8 cellular contexts compared by ENCODE assay signal in the genomic region with DNA sequence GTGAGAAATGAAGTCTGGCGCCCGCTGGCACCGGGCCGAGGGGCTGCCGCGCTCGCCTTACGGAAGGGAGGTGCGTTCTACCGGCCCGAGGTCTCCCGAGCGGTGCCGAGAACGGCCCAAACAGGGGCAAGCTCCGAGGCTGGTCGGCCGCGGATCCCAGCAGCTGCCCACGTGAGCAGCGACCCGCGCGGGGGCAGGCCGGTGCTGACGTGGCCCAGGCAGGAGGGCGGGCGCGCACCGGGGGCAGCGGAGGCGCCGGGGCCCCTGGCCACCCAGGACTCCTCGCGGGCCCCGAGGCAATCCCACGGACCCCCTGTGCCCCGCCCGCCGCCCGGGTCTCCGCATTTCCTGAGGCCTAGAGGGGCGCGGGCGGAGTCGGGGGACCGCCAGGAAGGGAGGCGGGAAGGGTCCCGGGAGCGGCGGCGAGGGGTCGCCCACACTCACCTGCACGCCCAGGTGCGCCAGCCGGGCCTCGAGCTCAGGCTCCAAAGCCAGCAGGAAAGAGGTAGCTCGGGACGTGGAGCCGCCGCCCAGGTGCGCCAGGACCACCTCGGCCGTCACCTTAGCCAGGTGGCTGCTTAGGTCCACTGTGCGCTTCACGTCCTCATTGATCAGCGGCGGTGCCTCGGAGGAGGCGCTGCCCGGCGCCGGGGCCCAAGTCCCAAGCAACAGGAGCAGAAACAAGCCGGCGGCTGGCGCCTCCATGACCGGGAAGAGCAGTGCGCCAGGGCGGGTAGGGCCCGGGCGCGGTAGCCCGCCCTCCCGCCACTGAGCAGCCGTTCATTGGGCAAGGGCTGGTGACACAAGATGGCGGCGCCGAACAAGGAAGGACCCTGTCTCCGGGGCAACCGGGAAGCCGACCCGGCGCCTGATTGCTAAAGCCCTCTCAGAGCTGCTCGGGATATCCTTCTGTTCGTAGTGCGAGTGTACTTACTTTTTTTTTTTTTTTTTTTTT. TPM values are rescaled to one million over a fixed set of nuclear protein-coding genes. Genes with fewer than 3 reads are reported as not detected.
DNase-seq lines count a peak whose midpoint lies in the region; ATAC-seq and TF ChIP-seq lines count a peak whose summit lies in the region.

Gene RPN1 (minus strand): TSS at position 723 of the 955 bp plus-strand sequence. CDS start 18 bp downstream, at position 705.

- peak within 1 kb of the TSS; percentile 92 for H2AFZ ChIP-seq in KMS-11 (ENCODE audit: low read depth)

- peak within 1 kb of the TSS; percentile 100 for H3K9ac ChIP-seq in KMS-11
- peak within 1 kb of the TSS; percentile 97 for H3K9ac ChIP-seq in mucosa of stomach (ENCODE audit: low read length)

- WGBS in esophagus, 2 donors, result 0% methylated on average over 80 to 96 of the region's 96 CpGs

- peak within 1 kb of the TSS; percentile 90 for H3K4me3 Mint-ChIP-seq in activated T-cell treated with anti-CD3 and anti-CD28 coated beads, Interleukin-2, amount 50 U/mL, for 4 hours

- peaks cover 27% of the 10 kb centered on the region for H4K20me1 ChIP-seq in KMS-11 (ENCODE audit: insufficient read depth)

- H3K9me3 ChIP-seq in Panc1 (ENCODE audit: control insufficient read depth, insufficient read depth, low read depth, low read length), result no peaks in the 10 kb centered on the region
- H3K9me3 ChIP-seq in esophagus (ENCODE audit: control insufficient read depth in 2 of 2, insufficient read depth in 1 of 2, low read depth in 1 of 2, low read length in 1 of 2), result no peaks in the 10 kb centered on the region
- H3K9me3 ChIP-seq in mucosa of stomach (ENCODE audit: control insufficient read depth, low read length), result no peaks in the 10 kb centered on the region

- TF ChIP-seq CTCF in KMS-11 (conservative IDR thresholded peaks at IDR 0.05; ENCODE audit: low read depth, low read length) (no peak), Panc1 (IDR thresholded peaks at IDR 0.05) (no peak)

- peak within 1 kb of the TSS; percentile 97 for H3K27ac ChIP-seq in KMS-11
- peak within 1 kb of the TSS; percentile 86 for H3K27ac ChIP-seq in Panc1 (ENCODE audit: low read length)
- H3K27ac ChIP-seq in esophagus (ENCODE audit: low read depth in 2 of 2, low read length in 1 of 2), result peak within 1 kb of the TSS; percentile 95 to 98

- peak within 1 kb of the TSS; percentile 90 for H3K4me2 ChIP-seq in KMS-11

- H3K4me1 ChIP-seq in KMS-11 (ENCODE audit: low read depth, poor library complexity, severe bottlenecking) (peaks cover 30% of the 10 kb centered on the region), Panc1 (ENCODE audit: control insufficient read depth, insufficient read depth, low read length) (peaks cover 8% of the 10 kb centered on the region), esophagus (ENCODE audit: control insufficient read depth in 2 of 2, insufficient read depth in 2 of 2, low read length in 1 of 2) (no peaks in the 10 kb centered on the region), mucosa of stomach (ENCODE audit: control insufficient read depth, insufficient read depth, low read length) (peaks cover 7% of the 10 kb centered on the region)

- no peaks in the 10 kb centered on the region for H3K9me3 Mint-ChIP-seq in activated T-cell treated with anti-CD3 and anti-CD28 coated beads, Interleukin-2, amount 50 U/mL, for 4 hours

- H3K4me1 Mint-ChIP-seq in activated T-cell treated with anti-CD3 and anti-CD28 coated beads, Interleukin-2, amount 50 U/mL, for 4 hours (ENCODE audit: low read depth), result peaks cover 31% of the 10 kb centered on the region

- CTCF ChIA-PET in Panc1 (lab: Charles Lee), result no interaction called here

- POLR2A ChIA-PET in Panc1 (lab: Charles Lee), result no interaction called here

- no peaks in the 10 kb centered on the region for H3K36me3 ChIP-seq in KMS-11 (ENCODE audit: insufficient read depth)
- H3K36me3 ChIP-seq in Panc1 (ENCODE audit: control insufficient read depth, insufficient read depth, low read length), result no peaks in the 10 kb centered on the region; the same call in 1 of the 2 replicates
- H3K36me3 ChIP-seq in esophagus (ENCODE audit: control insufficient read depth in 2 of 2, insufficient read depth in 2 of 2, low read length in 1 of 2), result no peaks in the 10 kb centered on the region
- H3K36me3 ChIP-seq in mucosa of stomach (ENCODE audit: control insufficient read depth, insufficient read depth, low read length), result no peaks in the 10 kb centered on the region

- DNase-seq in DMS79 treated with DMSO at 0.1 percent for 48 hours (lab: John Stamatoyannopoulos, UW) (peak; percentile 90), Panc1 (ENCODE audit: low read depth, low spot score) (peak; percentile 78)
- DNase-seq in activated T-cell treated with anti-CD3 and anti-CD28 coated beads, Interleukin-2, amount 50 U/mL, for 4 hours, result peak; percentile 92
- DNase-seq in stimulated activated CD8-positive, alpha-beta memory T cell treated with anti-CD3 and anti-CD28 coated beads, Interleukin-4, amount 100 ng/mL, for 48 hours, result peak; percentile 96

- H3K27me3 ChIP-seq in KMS-11 (ENCODE audit: insufficient read depth, low read depth), result no peaks in the 10 kb centered on the region
- no peaks in the 10 kb centered on the region for H3K27me3 ChIP-seq in Panc1 (ENCODE audit: control insufficient read depth, insufficient read depth, low read length)
- H3K27me3 ChIP-seq in esophagus (ENCODE audit: control insufficient read depth in 1 of 2, insufficient read depth in 2 of 2, low read length in 2 of 2), result no peaks in the 10 kb centered on the region
- H3K27me3 ChIP-seq in mucosa of stomach (ENCODE audit: control insufficient read depth, insufficient read depth, low read length), result no peaks in the 10 kb centered on the region

- H3K79me2 ChIP-seq in KMS-11 (ENCODE audit: insufficient read depth, low read depth), result peaks cover 53% of the 10 kb centered on the region

- H3K36me3 Mint-ChIP-seq in activated T-cell treated with anti-CD3 and anti-CD28 coated beads, Interleukin-2, amount 50 U/mL, for 4 hours (ENCODE audit: insufficient read depth), result no peaks in the 10 kb centered on the region

- in situ Hi-C loops in Panc1 (cut with HindIII; ENCODE audit: low pct_unique_long_range_greater_than_20kb, low sequenced_read_pairs), result no loop called here

- intact Hi-C loops in Panc1 (cut with micrococcal nuclease; ENCODE audit: unreplicated experiment), result no loop called here

- peak; percentile 94 for ATAC-seq in GM21786 (IDR thresholded peaks at IDR 0.05; ENCODE audit: unreplicated experiment)
- peak; percentile 99 for ATAC-seq in Panc1
- ATAC-seq in activated T-cell treated with anti-CD3 and anti-CD28 coated beads, Interleukin-2, amount 50 U/mL, for 4 hours, result peak; percentile 97

- H3K4me3 ChIP-seq in KMS-11 (IDR thresholded peaks at IDR 0.05; ENCODE audit: insufficient read depth, low read depth, low read length) (peak within 1 kb of the TSS; percentile 90), Panc1 (ENCODE audit: low read depth in 2 of 2, low read length in 2 of 2) (peak within 1 kb of the TSS; percentile 66 to 68), esophagus (ENCODE audit: low read depth in 1 of 2, low read length in 2 of 2) (peak within 1 kb of the TSS; percentile 93 to 100), mucosa of stomach (ENCODE audit: low read length) (peak within 1 kb of the TSS; percentile 92)

- H3K27me3 Mint-ChIP-seq in activated T-cell treated with anti-CD3 and anti-CD28 coated beads, Interleukin-2, amount 50 U/mL, for 4 hours (ENCODE audit: low read depth), result no peaks in the 10 kb centered on the region

- BruUV-seq in Panc1 (replicated peaks; lab: Mats Ljungman, UMichigan), result no TSS peak

RNA-seq across cellular contexts. Expression of gene RPN1, which starts in this region (rescaled TPM):
- total RNA-seq in Panc1 (2021; ENCODE audit: unreplicated experiment), result 320 TPM
- 261 TPM for polyA plus RNA-seq in Panc1 (2012; ENCODE audit: insufficient read length)
- 100 to 1,000 TPM; 189 to 209 (median 195) TPM for total RNA-seq in activated T-cell treated with anti-CD3 and anti-CD28 coated beads, Interleukin-2, amount 50 U/mL, for 4 hours
- polyA plus RNA-seq in esophagus, result 100 to 1,000 TPM in 1 of 2 donors, 10 to 100 TPM in 1; 51.2 to 110 TPM

Comparison
In these comparisons a context has a peak if more than half of its experiments do, and no peak if none do; other contexts are left out.
1. Peak in every context shown above with its lines: DNase-seq, ATAC-seq, H3K4me3 ChIP-seq and H3K27ac ChIP-seq.